In the genomic region with DNA sequence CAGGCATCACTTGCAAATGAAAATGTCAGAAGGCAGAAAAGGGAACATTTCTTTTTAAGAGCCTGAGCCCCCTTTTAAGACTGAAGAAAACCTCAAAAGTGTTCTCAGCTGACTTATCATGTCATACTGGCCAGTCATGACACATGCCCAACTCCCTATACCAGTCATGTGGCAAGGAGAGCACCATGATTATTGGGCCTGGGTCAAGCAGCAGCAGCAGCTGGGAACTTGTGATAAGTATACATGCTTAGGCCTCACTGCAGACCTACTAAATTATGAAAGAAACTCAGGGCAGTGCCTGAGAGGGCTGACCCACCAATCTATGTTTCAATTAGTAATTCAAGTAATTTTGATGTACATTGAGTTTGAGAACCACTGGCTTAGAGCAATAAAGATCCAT, we compare ENCODE assay signal across 2 cellular contexts.
TF ChIP-seq lines count a peak whose summit lies in the region.

No MANE protein-coding gene starts in this region.

TF ChIP-seq in GM12878, 131 proteins besides CTCF, POLR2A, EP300 and RAD21:
- no peak for TF ChIP-seq RCOR1 (conservative IDR thresholded peaks at IDR 0.05; ENCODE audit: low read depth, low read length)
- TF ChIP-seq TAF1 (IDR thresholded peaks at IDR 0.05; ENCODE audit: borderline replicate concordance, low read depth, low read length) = no peak
- TF ChIP-seq, protein P1, sequence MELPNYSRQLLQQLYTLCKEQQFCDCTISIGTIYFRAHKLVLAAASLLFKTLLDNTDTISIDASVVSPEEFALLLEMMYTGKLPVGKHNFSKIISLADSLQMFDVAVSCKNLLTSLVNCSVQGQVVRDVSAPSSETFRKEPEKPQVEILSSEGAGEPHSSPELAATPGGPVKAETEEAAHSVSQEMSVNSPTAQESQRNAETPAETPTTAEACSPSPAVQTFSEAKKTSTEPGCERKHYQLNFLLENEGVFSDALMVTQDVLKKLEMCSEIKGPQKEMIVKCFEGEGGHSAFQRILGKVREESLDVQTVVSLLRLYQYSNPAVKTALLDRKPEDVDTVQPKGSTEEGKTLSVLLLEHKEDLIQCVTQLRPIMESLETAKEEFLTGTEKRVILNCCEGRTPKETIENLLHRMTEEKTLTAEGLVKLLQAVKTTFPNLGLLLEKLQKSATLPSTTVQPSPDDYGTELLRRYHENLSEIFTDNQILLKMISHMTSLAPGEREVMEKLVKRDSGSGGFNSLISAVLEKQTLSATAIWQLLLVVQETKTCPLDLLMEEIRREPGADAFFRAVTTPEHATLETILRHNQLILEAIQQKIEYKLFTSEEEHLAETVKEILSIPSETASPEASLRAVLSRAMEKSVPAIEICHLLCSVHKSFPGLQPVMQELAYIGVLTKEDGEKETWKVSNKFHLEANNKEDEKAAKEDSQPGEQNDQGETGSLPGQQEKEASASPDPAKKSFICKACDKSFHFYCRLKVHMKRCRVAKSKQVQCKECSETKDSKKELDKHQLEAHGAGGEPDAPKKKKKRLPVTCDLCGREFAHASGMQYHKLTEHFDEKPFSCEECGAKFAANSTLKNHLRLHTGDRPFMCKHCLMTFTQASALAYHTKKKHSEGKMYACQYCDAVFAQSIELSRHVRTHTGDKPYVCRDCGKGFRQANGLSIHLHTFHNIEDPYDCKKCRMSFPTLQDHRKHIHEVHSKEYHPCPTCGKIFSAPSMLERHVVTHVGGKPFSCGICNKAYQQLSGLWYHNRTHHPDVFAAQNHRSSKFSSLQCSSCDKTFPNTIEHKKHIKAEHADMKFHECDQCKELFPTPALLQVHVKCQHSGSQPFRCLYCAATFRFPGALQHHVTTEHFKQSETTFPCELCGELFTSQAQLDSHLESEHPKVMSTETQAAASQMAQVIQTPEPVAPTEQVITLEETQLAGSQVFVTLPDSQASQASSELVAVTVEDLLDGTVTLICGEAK (IDR thresholded peaks at IDR 0.05; ENCODE audit: borderline replicate concordance) = no peak
- TF ChIP-seq, protein P2, sequence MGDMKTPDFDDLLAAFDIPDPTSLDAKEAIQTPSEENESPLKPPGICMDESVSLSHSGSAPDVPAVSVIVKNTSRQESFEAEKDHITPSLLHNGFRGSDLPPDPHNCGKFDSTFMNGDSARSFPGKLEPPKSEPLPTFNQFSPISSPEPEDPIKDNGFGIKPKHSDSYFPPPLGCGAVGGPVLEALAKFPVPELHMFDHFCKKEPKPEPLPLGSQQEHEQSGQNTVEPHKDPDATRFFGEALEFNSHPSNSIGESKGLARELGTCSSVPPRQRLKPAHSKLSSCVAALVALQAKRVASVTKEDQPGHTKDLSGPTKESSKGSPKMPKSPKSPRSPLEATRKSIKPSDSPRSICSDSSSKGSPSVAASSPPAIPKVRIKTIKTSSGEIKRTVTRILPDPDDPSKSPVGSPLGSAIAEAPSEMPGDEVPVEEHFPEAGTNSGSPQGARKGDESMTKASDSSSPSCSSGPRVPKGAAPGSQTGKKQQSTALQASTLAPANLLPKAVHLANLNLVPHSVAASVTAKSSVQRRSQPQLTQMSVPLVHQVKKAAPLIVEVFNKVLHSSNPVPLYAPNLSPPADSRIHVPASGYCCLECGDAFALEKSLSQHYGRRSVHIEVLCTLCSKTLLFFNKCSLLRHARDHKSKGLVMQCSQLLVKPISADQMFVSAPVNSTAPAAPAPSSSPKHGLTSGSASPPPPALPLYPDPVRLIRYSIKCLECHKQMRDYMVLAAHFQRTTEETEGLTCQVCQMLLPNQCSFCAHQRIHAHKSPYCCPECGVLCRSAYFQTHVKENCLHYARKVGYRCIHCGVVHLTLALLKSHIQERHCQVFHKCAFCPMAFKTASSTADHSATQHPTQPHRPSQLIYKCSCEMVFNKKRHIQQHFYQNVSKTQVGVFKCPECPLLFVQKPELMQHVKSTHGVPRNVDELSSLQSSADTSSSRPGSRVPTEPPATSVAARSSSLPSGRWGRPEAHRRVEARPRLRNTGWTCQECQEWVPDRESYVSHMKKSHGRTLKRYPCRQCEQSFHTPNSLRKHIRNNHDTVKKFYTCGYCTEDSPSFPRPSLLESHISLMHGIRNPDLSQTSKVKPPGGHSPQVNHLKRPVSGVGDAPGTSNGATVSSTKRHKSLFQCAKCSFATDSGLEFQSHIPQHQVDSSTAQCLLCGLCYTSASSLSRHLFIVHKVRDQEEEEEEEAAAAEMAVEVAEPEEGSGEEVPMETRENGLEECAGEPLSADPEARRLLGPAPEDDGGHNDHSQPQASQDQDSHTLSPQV (IDR thresholded peaks at IDR 0.05) = no peak
- TF ChIP-seq ZBED1 (IDR thresholded peaks at IDR 0.05; ENCODE audit: borderline replicate concordance) = no peak
- no peak for TF ChIP-seq CBFB (IDR thresholded peaks at IDR 0.05; ENCODE audit: low read depth)

TF ChIP-seq in SK-N-SH, 30 proteins besides CTCF, POLR2A, EP300 and RAD21:
- TF ChIP-seq EZH2phosphoT487 (IDR thresholded peaks at IDR 0.05; ENCODE audit: borderline replicate concordance, low read depth) (no peak), RFX5 (IDR thresholded peaks at IDR 0.05; ENCODE audit: low read length) (no peak), SIN3A (IDR thresholded peaks at IDR 0.05; ENCODE audit: borderline replicate concordance, low read depth, low read length) (no peak), CHD2 (IDR thresholded peaks at IDR 0.05; ENCODE audit: low read length, partially characterized antibody) (no peak), FOXM1 (IDR thresholded peaks at IDR 0.05; ENCODE audit: low read depth) (no peak), GABPA (IDR thresholded peaks at IDR 0.05; ENCODE audit: low read depth) (no peak), FOSL2 (IDR thresholded peaks at IDR 0.05; ENCODE audit: borderline replicate concordance, low read depth) (no peak), RXRA (IDR thresholded peaks at IDR 0.05; ENCODE audit: borderline replicate concordance, low read depth) (no peak), TAF1 (IDR thresholded peaks at IDR 0.05; ENCODE audit: borderline replicate concordance, low read depth, low read length) (no peak), JUND (IDR thresholded peaks at IDR 0.05) (no peak), NFIC (IDR thresholded peaks at IDR 0.05; ENCODE audit: borderline replicate concordance) (no peak), YY1 (IDR thresholded peaks at IDR 0.05; ENCODE audit: low read depth) (no peak), MEF2A (IDR thresholded peaks at IDR 0.05; ENCODE audit: borderline replicate concordance, low read depth) (no peak), FOXJ3 (CRISPR knock-in tag; IDR thresholded peaks at IDR 0.05) (no peak), MXI1 (IDR thresholded peaks at IDR 0.05; ENCODE audit: low read depth, low read length) (no peak)
- TF ChIP-seq, protein P3, sequence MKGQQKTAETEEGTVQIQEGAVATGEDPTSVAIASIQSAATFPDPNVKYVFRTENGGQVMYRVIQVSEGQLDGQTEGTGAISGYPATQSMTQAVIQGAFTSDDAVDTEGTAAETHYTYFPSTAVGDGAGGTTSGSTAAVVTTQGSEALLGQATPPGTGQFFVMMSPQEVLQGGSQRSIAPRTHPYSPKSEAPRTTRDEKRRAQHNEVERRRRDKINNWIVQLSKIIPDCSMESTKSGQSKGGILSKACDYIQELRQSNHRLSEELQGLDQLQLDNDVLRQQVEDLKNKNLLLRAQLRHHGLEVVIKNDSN (IDR thresholded peaks at IDR 0.05; ENCODE audit: borderline replicate concordance, low read depth) = no peak
- TF ChIP-seq, protein P4, sequence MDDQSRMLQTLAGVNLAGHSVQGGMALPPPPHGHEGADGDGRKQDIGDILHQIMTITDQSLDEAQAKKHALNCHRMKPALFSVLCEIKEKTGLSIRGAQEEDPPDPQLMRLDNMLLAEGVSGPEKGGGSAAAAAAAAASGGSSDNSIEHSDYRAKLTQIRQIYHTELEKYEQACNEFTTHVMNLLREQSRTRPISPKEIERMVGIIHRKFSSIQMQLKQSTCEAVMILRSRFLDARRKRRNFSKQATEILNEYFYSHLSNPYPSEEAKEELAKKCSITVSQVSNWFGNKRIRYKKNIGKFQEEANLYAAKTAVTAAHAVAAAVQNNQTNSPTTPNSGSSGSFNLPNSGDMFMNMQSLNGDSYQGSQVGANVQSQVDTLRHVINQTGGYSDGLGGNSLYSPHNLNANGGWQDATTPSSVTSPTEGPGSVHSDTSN (IDR thresholded peaks at IDR 0.05) = no peak
- TF ChIP-seq, protein P5, sequence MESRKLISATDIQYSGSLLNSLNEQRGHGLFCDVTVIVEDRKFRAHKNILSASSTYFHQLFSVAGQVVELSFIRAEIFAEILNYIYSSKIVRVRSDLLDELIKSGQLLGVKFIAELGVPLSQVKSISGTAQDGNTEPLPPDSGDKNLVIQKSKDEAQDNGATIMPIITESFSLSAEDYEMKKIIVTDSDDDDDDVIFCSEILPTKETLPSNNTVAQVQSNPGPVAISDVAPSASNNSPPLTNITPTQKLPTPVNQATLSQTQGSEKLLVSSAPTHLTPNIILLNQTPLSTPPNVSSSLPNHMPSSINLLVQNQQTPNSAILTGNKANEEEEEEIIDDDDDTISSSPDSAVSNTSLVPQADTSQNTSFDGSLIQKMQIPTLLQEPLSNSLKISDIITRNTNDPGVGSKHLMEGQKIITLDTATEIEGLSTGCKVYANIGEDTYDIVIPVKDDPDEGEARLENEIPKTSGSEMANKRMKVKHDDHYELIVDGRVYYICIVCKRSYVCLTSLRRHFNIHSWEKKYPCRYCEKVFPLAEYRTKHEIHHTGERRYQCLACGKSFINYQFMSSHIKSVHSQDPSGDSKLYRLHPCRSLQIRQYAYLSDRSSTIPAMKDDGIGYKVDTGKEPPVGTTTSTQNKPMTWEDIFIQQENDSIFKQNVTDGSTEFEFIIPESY (IDR thresholded peaks at IDR 0.05; ENCODE audit: borderline replicate concordance, low read depth) = no peak
- TF ChIP-seq, protein P6, sequence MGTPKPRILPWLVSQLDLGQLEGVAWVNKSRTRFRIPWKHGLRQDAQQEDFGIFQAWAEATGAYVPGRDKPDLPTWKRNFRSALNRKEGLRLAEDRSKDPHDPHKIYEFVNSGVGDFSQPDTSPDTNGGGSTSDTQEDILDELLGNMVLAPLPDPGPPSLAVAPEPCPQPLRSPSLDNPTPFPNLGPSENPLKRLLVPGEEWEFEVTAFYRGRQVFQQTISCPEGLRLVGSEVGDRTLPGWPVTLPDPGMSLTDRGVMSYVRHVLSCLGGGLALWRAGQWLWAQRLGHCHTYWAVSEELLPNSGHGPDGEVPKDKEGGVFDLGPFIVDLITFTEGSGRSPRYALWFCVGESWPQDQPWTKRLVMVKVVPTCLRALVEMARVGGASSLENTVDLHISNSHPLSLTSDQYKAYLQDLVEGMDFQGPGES (IDR thresholded peaks at IDR 0.05; ENCODE audit: low read depth, low read length) = no peak
- TF ChIP-seq, protein P7, sequence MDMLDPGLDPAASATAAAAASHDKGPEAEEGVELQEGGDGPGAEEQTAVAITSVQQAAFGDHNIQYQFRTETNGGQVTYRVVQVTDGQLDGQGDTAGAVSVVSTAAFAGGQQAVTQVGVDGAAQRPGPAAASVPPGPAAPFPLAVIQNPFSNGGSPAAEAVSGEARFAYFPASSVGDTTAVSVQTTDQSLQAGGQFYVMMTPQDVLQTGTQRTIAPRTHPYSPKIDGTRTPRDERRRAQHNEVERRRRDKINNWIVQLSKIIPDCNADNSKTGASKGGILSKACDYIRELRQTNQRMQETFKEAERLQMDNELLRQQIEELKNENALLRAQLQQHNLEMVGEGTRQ (IDR thresholded peaks at IDR 0.05; ENCODE audit: borderline replicate concordance, low read depth, low read length) = no peak
